In genomic region chr2:70553334-70553583, GRCh38 we compare ENCODE assay signal across 8 cellular contexts. TPM values are rescaled to one million over a fixed set of nuclear protein-coding genes. Genes with fewer than 3 reads are reported as not detected.
A peak's percentile ranks its signal among the peaks of the same experiment; 100 is the strongest.
DNase-seq lines count a peak whose midpoint lies in the region; ATAC-seq lines count a peak whose summit lies in the region.

No MANE protein-coding gene starts in this region.

- H3K4me1 Mint-ChIP-seq in activated T-cell treated with anti-CD3 and anti-CD28 coated beads, Interleukin-2, amount 50 U/mL, for 4 hours (ENCODE audit: low read depth): peaks cover 21% of the 10 kb centered on the region

- H3K36me3 Mint-ChIP-seq in activated T-cell treated with anti-CD3 and anti-CD28 coated beads, Interleukin-2, amount 50 U/mL, for 4 hours (ENCODE audit: insufficient read depth): no peaks in the 10 kb centered on the region

- H3K4me1 ChIP-seq in HUES6 (ENCODE audit: control insufficient read depth, insufficient read depth, low read length): peaks cover 14% of the 10 kb centered on the region
- H3K4me1 ChIP-seq in iPS DF 6.9 (ENCODE audit: control insufficient read depth, insufficient read depth, low read length): no peaks in the 10 kb centered on the region
- H3K4me1 ChIP-seq in skeletal muscle tissue (ENCODE audit: control insufficient read depth in 3 of 3, insufficient read depth in 3 of 3, low read length in 3 of 3): peaks cover 14 to 18% (median 15%) of the 10 kb centered on the region in 3 donors

- H3K4me3 ChIP-seq in HUES6 (ENCODE audit: low read depth, low read length): peak overlapping the region; percentile 85
- peak overlapping the region; percentile 63; the same call in 1 of the 2 replicates for H3K4me3 ChIP-seq in iPS DF 6.9 (ENCODE audit: low read length)
- H3K4me3 ChIP-seq in skeletal muscle tissue (ENCODE audit: low read length in 3 of 3): peak overlapping the region; percentile 67 to 70 (median 69)

- H3K4me3 Mint-ChIP-seq in activated T-cell treated with anti-CD3 and anti-CD28 coated beads, Interleukin-2, amount 50 U/mL, for 4 hours: peak overlapping the region; percentile 85

- H3K27me3 ChIP-seq in HUES6 (ENCODE audit: control insufficient read depth, insufficient read depth, low read length) (peaks cover 37% of the 10 kb centered on the region), iPS DF 6.9 (ENCODE audit: control insufficient read depth, insufficient read depth, low read length) (peaks cover 17% of the 10 kb centered on the region), skeletal muscle tissue (ENCODE audit: control insufficient read depth in 3 of 3, insufficient read depth in 3 of 3, low read length in 3 of 3) (peaks cover 35 to 48% (median 40%) of the 10 kb centered on the region in 3 donors)

- DNase-seq in DMS153 treated with DMSO at 0.1 percent for 48 hours (lab: John Stamatoyannopoulos, UW; ENCODE audit: unreplicated experiment) (peak; percentile 26), DMS153 (lab: John Stamatoyannopoulos, UW) (no peak), iPS DF 6.9 (ENCODE audit: low read depth, low spot score) (no peak), HCEC 1CT (no peak), 8988T (no peak)
- DNase-seq in activated T-cell treated with anti-CD3 and anti-CD28 coated beads, Interleukin-2, amount 50 U/mL, for 4 hours: peak; percentile 17

- H3K9ac ChIP-seq in HUES6 (ENCODE audit: low read length): peak overlapping the region; percentile 66
- H3K9ac ChIP-seq in skeletal muscle tissue (ENCODE audit: low read depth in 1 of 3, low read length in 3 of 3): peak overlapping the region in 2 of 3 donors; percentile 54 to 59

- no peaks in the 10 kb centered on the region for H3K9me3 Mint-ChIP-seq in activated T-cell treated with anti-CD3 and anti-CD28 coated beads, Interleukin-2, amount 50 U/mL, for 4 hours

- H3K36me3 ChIP-seq in HUES6 (ENCODE audit: control insufficient read depth, insufficient read depth, low read length): no peaks in the 10 kb centered on the region
- H3K36me3 ChIP-seq in iPS DF 6.9 (ENCODE audit: control insufficient read depth, insufficient read depth, low read length): no peaks in the 10 kb centered on the region
- H3K36me3 ChIP-seq in skeletal muscle tissue (ENCODE audit: control insufficient read depth in 3 of 3, insufficient read depth in 3 of 3, low read length in 3 of 3): no peaks in the 10 kb centered on the region

- peak; percentile 32 to 37 for ATAC-seq in activated T-cell treated with anti-CD3 and anti-CD28 coated beads, Interleukin-2, amount 50 U/mL, for 4 hours

- H3K27ac ChIP-seq in HUES6 (ENCODE audit: low read depth, low read length): peak overlapping the region; percentile 11; the same call in 1 of the 2 replicates
- H3K27ac ChIP-seq in iPS DF 6.9 (ENCODE audit: low read length): no peak overlapping the region
- no peak overlapping the region for H3K27ac ChIP-seq in skeletal muscle tissue (ENCODE audit: low read depth, low read length)

- H3K9me3 ChIP-seq in HUES6 (ENCODE audit: control insufficient read depth, insufficient read depth, low read depth, low read length) (no peaks in the 10 kb centered on the region), iPS DF 6.9 (ENCODE audit: control insufficient read depth, insufficient read depth, low read length) (no peaks in the 10 kb centered on the region), skeletal muscle tissue (ENCODE audit: control insufficient read depth in 3 of 3, low read length in 3 of 3) (no peaks in the 10 kb centered on the region)

- peaks cover 4% of the 10 kb centered on the region for H3K27me3 Mint-ChIP-seq in activated T-cell treated with anti-CD3 and anti-CD28 coated beads, Interleukin-2, amount 50 U/mL, for 4 hours (ENCODE audit: low read depth)

- no CpG with 5 or more reads among the region's 18 CpGs for WGBS in iPS DF 6.9 (ENCODE audit: insufficient coverage, insufficient read length)

RNA-seq across cellular contexts. Expression of gene TGFA, which starts 0.4 kb away (rescaled TPM):
- under 1 TPM; 0.33 to 0.68 (median 0.53) TPM for total RNA-seq in activated T-cell treated with anti-CD3 and anti-CD28 coated beads, Interleukin-2, amount 50 U/mL, for 4 hours
- under 0.01 TPM for total RNA-seq in skeletal muscle tissue

Comparison
In these comparisons a context has a peak if more than half of its experiments do, and no peak if none do; other contexts are left out.
1. DNase-seq: peak in DMS153 treated with DMSO at 0.1 percent for 48 hours (single experiment) and activated T-cell treated with anti-CD3 and anti-CD28 coated beads, Interleukin-2, amount 50 U/mL, for 4 hours (single experiment); none in DMS153 (single experiment), iPS DF 6.9 (single experiment), HCEC 1CT (single experiment) and 8988T (single experiment).
2. Peak in every context shown above with its lines, with median percentiles within 50 percentile points of each other: H3K4me3 ChIP-seq.